In genomic region chr17:50462446-50462845, GRCh38 we compare ENCODE assay signal across 30 cellular contexts. TPM values are rescaled to one million over a fixed set of nuclear protein-coding genes. Genes with fewer than 3 reads are reported as not detected.
"Had no signal": no experiment of that assay in that cellular context is flagged by ENCODE, and none has a peak within 500 bp of the region (broad histone marks: within the 10 kb centered on the region; RNA-seq: fewer than 3 reads in every experiment).

No MANE protein-coding gene starts in this region.

- ATAC-seq: activated naive CD8-positive, alpha-beta T cell treated with anti-CD3 and anti-CD28 coated beads, Interleukin-2, amount 50 U/mL, for 24 hours; gastroesophageal sphincter; naive thymus-derived CD4-positive, alpha-beta T cell; WTC11 had no signal

- H3K4me2 ChIP-seq: hepatocyte had no signal

- H3K27ac Mint-ChIP-seq: activated CD4-positive, alpha-beta memory T cell treated with anti-CD3 and anti-CD28 coated beads, Interleukin-2, amount 10 ng/mL, durations not matched to agents 7 days and 5 days; activated naive CD4-positive, alpha-beta T cell treated with anti-CD3 and anti-CD28 coated beads, Interleukin-2, amount 50 U/mL, for 24 hours; activated naive CD8-positive, alpha-beta T cell treated with anti-CD3 and anti-CD28 coated beads, Interleukin-2, amount 50 U/mL, for 24 hours; activated T-cell treated with anti-CD3 and anti-CD28 coated beads, Interleukin-2, amount 50 U/mL, for 24 hours; mesothelial cell of epicardium; naive thymus-derived CD4-positive, alpha-beta T cell; WTC11 had no signal

- H3K4me1 Mint-ChIP-seq: activated naive CD4-positive, alpha-beta T cell treated with anti-CD3 and anti-CD28 coated beads, Interleukin-2, amount 50 U/mL, for 24 hours; activated naive CD8-positive, alpha-beta T cell treated with anti-CD3 and anti-CD28 coated beads, Interleukin-2, amount 50 U/mL, for 24 hours had no signal

- H3K36me3 Mint-ChIP-seq: WTC11 had no signal

- H3K4me3 Mint-ChIP-seq: activated CD4-positive, alpha-beta memory T cell treated with anti-CD3 and anti-CD28 coated beads, Interleukin-2, amount 10 ng/mL, durations not matched to agents 7 days and 5 days; activated CD4-positive, alpha-beta T cell treated with anti-CD3 and anti-CD28 coated beads, Interleukin-2, amount 10 ng/mL, durations not matched to agents 7 days and 5 days; activated naive CD4-positive, alpha-beta T cell treated with anti-CD3 and anti-CD28 coated beads, Interleukin-2, amount 50 U/mL, for 24 hours; activated naive CD8-positive, alpha-beta T cell treated with anti-CD3 and anti-CD28 coated beads, Interleukin-2, amount 50 U/mL, for 24 hours; activated T-cell treated with anti-CD3 and anti-CD28 coated beads, Interleukin-2, amount 50 U/mL, for 24 hours; mesothelial cell of epicardium; naive thymus-derived CD4-positive, alpha-beta T cell; WTC11 had no signal

- H3K79me2 ChIP-seq: hepatocyte, parathyroid adenoma had no signal

- H2AFZ ChIP-seq: hepatocyte, parathyroid adenoma had no signal

- H3K9me3 Mint-ChIP-seq: activated CD4-positive, alpha-beta memory T cell treated with anti-CD3 and anti-CD28 coated beads, Interleukin-2, amount 10 ng/mL, durations not matched to agents 7 days and 5 days; activated CD4-positive, alpha-beta T cell treated with anti-CD3 and anti-CD28 coated beads, Interleukin-2, amount 10 ng/mL, durations not matched to agents 7 days and 5 days; activated naive CD4-positive, alpha-beta T cell treated with anti-CD3 and anti-CD28 coated beads, Interleukin-2, amount 50 U/mL, for 24 hours; activated naive CD8-positive, alpha-beta T cell treated with anti-CD3 and anti-CD28 coated beads, Interleukin-2, amount 50 U/mL, for 24 hours; activated T-cell treated with anti-CD3 and anti-CD28 coated beads, Interleukin-2, amount 50 U/mL, for 24 hours; mesothelial cell of epicardium; WTC11 had no signal

- H3K27ac ChIP-seq: gastroesophageal sphincter, hepatocyte, parathyroid adenoma, right atrium auricular region, spleen, tibial nerve had no signal

- FAIRE-seq: endothelial cell of umbilical vein, keratinocyte had no signal

- H3K4me1 ChIP-seq: gastroesophageal sphincter, right atrium auricular region, spleen, tibial nerve had no signal

- H3K27me3 ChIP-seq: hepatocyte, right atrium auricular region, tibial nerve had no signal

- H3K9me3 ChIP-seq: gastroesophageal sphincter, right atrium auricular region, spleen, tibial nerve had no signal

- DNase-seq: activated CD4-positive, alpha-beta memory T cell treated with anti-CD3 and anti-CD28 coated beads, Interleukin-2, amount 10 ng/mL, durations not matched to agents 7 days and 5 days; activated CD4-positive, alpha-beta T cell treated with anti-CD3 and anti-CD28 coated beads for 1 hour; activated CD4-positive, alpha-beta T cell treated with anti-CD3 and anti-CD28 coated beads, Interleukin-2, amount 10 ng/mL, durations not matched to agents 7 days and 5 days; activated CD8-positive, alpha-beta memory T cell treated with anti-CD3 and anti-CD28 coated beads, Interleukin-2, amount 50 U/mL, for 48 hours; activated gamma-delta T cell; activated naive CD8-positive, alpha-beta T cell treated with anti-CD3 and anti-CD28 coated beads, Interleukin-2, amount 50 U/mL, for 24 hours; activated T-cell treated with anti-CD3 and anti-CD28 coated beads, Interleukin-2, amount 50 U/mL, for 24 hours; amygdala; caudate nucleus; cortex of kidney; left cardiac atrium; naive thymus-derived CD4-positive, alpha-beta T cell; nucleus accumbens; stimulated activated naive CD4-positive, alpha-beta T cell treated with Interleukin-2 at 50 U/mL for 16 hours had no signal

- H3K9ac ChIP-seq: parathyroid adenoma had no signal

- H3K4me3 ChIP-seq: gastroesophageal sphincter, hepatocyte, right atrium auricular region, spleen, tibial nerve had no signal

RNA-seq across cellular contexts. Expression of gene CHAD, which starts 6.2 kb away (rescaled TPM):
- total RNA-seq: activated CD4-positive, alpha-beta memory T cell treated with anti-CD3 and anti-CD28 coated beads, Interleukin-2, amount 10 ng/mL, durations not matched to agents 7 days and 5 days; activated CD4-positive, alpha-beta T cell treated with anti-CD3 and anti-CD28 coated beads, Interleukin-2, amount 10 ng/mL, durations not matched to agents 7 days and 5 days; endothelial cell of umbilical vein; fibroblast of lung; fibroblast of villous mesenchyme; gastroesophageal sphincter; mesothelial cell of epicardium; naive thymus-derived CD4-positive, alpha-beta T cell; pulmonary artery endothelial cell; tibial nerve; ureter had no signal
- polyA plus RNA-seq: endothelial cell of umbilical vein; fibroblast of lung; keratinocyte; naive thymus-derived CD4-positive, alpha-beta T cell; neural cell; spleen had no signal

RNA-seq across cellular contexts. Expression of gene ACSF2, which starts 36.4 kb away (rescaled TPM):
- polyA plus RNA-seq: neural cell had no signal
